ENCODE assay signal across 9 cellular contexts in genomic region chr3:42123012-42123581, GRCh38. TPM values are rescaled to one million over a fixed set of nuclear protein-coding genes. Genes with fewer than 3 reads are reported as not detected.
DNase-seq lines count a peak whose midpoint lies in the region; ATAC-seq and TF ChIP-seq lines count a peak whose summit lies in the region.
"Had no signal": no experiment of that assay in that cellular context is flagged by ENCODE, and none has a peak within 500 bp of the region (broad histone marks: within the 10 kb centered on the region; RNA-seq: fewer than 3 reads in every experiment).

No MANE protein-coding gene starts in this region.

- TF ChIP-seq CTCF in foreskin fibroblast (IDR thresholded peaks at IDR 0.05; ENCODE audit: low read depth, low read length) (no peak), GM10248 (IDR thresholded peaks at IDR 0.05; ENCODE audit: control extremely low read depth, extremely low read depth, low read depth, missing control alignments) (no peak)

- no peaks in the 10 kb centered on the region for H3K27me3 Mint-ChIP-seq in activated CD4-positive, alpha-beta T cell treated with anti-CD3 and anti-CD28 coated beads, Interleukin-2, amount 10 ng/mL, durations not matched to agents 24 days and 14 days

- no peak for DNase-seq in activated CD4-positive, alpha-beta T cell treated with anti-CD3 and anti-CD28 coated beads, Interleukin-2, amount 10 ng/mL, durations not matched to agents 24 days and 14 days
- no peak for DNase-seq in activated CD4-positive, alpha-beta T cell treated with anti-CD3 and anti-CD28 coated beads for 4 hours
- peak; percentile 2 for DNase-seq in NCI-H146 treated with DMSO at 0.1 percent for 48 hours (lab: John Stamatoyannopoulos, UW; ENCODE audit: unreplicated experiment)
- DNase-seq in foreskin fibroblast = peak; percentile 18 to 25
- DNase-seq in GM10248 (ENCODE audit: extremely low spot score) = no peak
- DNase-seq in head of caudate nucleus = no peak
- DNase-seq: stimulated activated CD4-positive, alpha-beta T cell treated with anti-CD3 and anti-CD28 coated beads, Interleukin-4, amount 100 ng/mL, for 4 hours had no signal

- no peak overlapping the region for H3K4me3 Mint-ChIP-seq in activated CD4-positive, alpha-beta T cell treated with anti-CD3 and anti-CD28 coated beads, Interleukin-2, amount 10 ng/mL, durations not matched to agents 24 days and 14 days

- POLR2A ChIA-PET in GM10248 (lab: Yijun Ruan, JAX) = interaction anchor here (0.7 to 1.0 kb wide), 2 partner anchors 9 to 68 kb away, joined by 3 read pairs; no protein-coding TSS in a partner anchor

- no peak for ATAC-seq in HG03460 (IDR thresholded peaks at IDR 0.05; ENCODE audit: unreplicated experiment)

- H3K27ac Mint-ChIP-seq in activated CD4-positive, alpha-beta T cell treated with anti-CD3 and anti-CD28 coated beads, Interleukin-2, amount 10 ng/mL, durations not matched to agents 24 days and 14 days = peak overlapping the region; percentile 60

- H3K4me3 ChIP-seq in foreskin fibroblast (ENCODE audit: low read depth in 1 of 2, low read length in 2 of 2) (no peak overlapping the region), thymus (ENCODE audit: low read length) (no peak overlapping the region)

- no peaks in the 10 kb centered on the region for H3K36me3 ChIP-seq in thymus (ENCODE audit: control insufficient read depth, insufficient read depth)

- H3K9me3 ChIP-seq in thymus (ENCODE audit: control insufficient read depth) = no peaks in the 10 kb centered on the region

- H3K27ac ChIP-seq in thymus (ENCODE audit: low read depth) = peak overlapping the region; percentile 80

- 56% methylated on average over 8 of the region's 8 CpGs for WGBS in thymus

- H3K36me3 Mint-ChIP-seq in activated CD4-positive, alpha-beta T cell treated with anti-CD3 and anti-CD28 coated beads, Interleukin-2, amount 10 ng/mL, durations not matched to agents 24 days and 14 days (ENCODE audit: low read depth) = peaks cover 23% of the 10 kb centered on the region

- H3K27me3 ChIP-seq in thymus (ENCODE audit: control insufficient read depth, insufficient read depth) = no peaks in the 10 kb centered on the region

- no peaks in the 10 kb centered on the region for H3K4me1 ChIP-seq in thymus (ENCODE audit: control insufficient read depth, insufficient read depth, low read length)

- intact Hi-C loops in activated CD4-positive, alpha-beta T cell treated with anti-CD3 and anti-CD28 coated beads, Interleukin-2, amount 10 ng/mL, durations not matched to agents 24 days and 14 days (cut with micrococcal nuclease) = no loop called here
- intact Hi-C loops in head of caudate nucleus (cut with DNase I) = no loop called here

- CTCF ChIA-PET in GM10248 (lab: Yijun Ruan, JAX) = interaction anchor here (1.0 to 1.2 kb wide), 4 partner anchors 12 to 68 kb away, joined by 3 to 7 read pairs (median 4); no protein-coding TSS in a partner anchor

- H3K9me3 Mint-ChIP-seq in activated CD4-positive, alpha-beta T cell treated with anti-CD3 and anti-CD28 coated beads, Interleukin-2, amount 10 ng/mL, durations not matched to agents 24 days and 14 days = no peaks in the 10 kb centered on the region

- peaks cover 13% of the 10 kb centered on the region for H3K4me1 Mint-ChIP-seq in activated CD4-positive, alpha-beta T cell treated with anti-CD3 and anti-CD28 coated beads, Interleukin-2, amount 10 ng/mL, durations not matched to agents 24 days and 14 days

RNA-seq across cellular contexts. Expression of gene TRAK1, which starts 31.9 kb away (rescaled TPM):
- 35.4 and 35.9 TPM in 2 replicates for total RNA-seq in activated CD4-positive, alpha-beta T cell treated with anti-CD3 and anti-CD28 coated beads, Interleukin-2, amount 10 ng/mL, durations not matched to agents 24 days and 14 days
- 20.1 TPM for polyA plus RNA-seq in thymus

Comparison
In these comparisons a context has a peak if more than half of its experiments do, and no peak if none do; other contexts are left out.
1. DNase-seq: peak in NCI-H146 treated with DMSO at 0.1 percent for 48 hours (single experiment) and foreskin fibroblast (2 of 2); none in activated CD4-positive, alpha-beta T cell treated with anti-CD3 and anti-CD28 coated beads, Interleukin-2, amount 10 ng/mL, durations not matched to agents 24 days and 14 days (single experiment), activated CD4-positive, alpha-beta T cell treated with anti-CD3 and anti-CD28 coated beads for 4 hours (0 of 2), GM10248 (single experiment) and head of caudate nucleus (0 of 42).